In genomic region chr1:211352985-211353515, GRCh38 we compare ENCODE assay signal across 8 cellular contexts. TPM values are rescaled to one million over a fixed set of nuclear protein-coding genes. Genes with fewer than 3 reads are reported as not detected.
DNase-seq lines count a peak whose midpoint lies in the region; ATAC-seq and TF ChIP-seq lines count a peak whose summit lies in the region.

No MANE protein-coding gene starts in this region.

- H3K27ac Mint-ChIP-seq in progenitor cell of endocrine pancreas: no peak overlapping the region

- H2BK20ac ChIP-seq in IMR-90 (ENCODE audit: low read depth, low read length): no peak overlapping the region

- H3K27ac ChIP-seq in IMR-90 (ENCODE audit: insufficient read depth, low read length) (no peak overlapping the region), dorsolateral prefrontal cortex (no peak overlapping the region), suprapubic skin (no peak overlapping the region)

- peaks cover 13% of the 10 kb centered on the region for H3K9me3 Mint-ChIP-seq in progenitor cell of endocrine pancreas (ENCODE audit: low read depth)

- peak; percentile 19; the same call in 1 of the 2 replicates for TF ChIP-seq RAD21 in IMR-90 (IDR thresholded peaks at IDR 0.05; ENCODE audit: low read length)

- in situ Hi-C loops in IMR-90 (cut with MboI; ENCODE audit: low sequenced_read_pairs): no loop called here

- CTCF ChIA-PET in IMR-90 (lab: Yijun Ruan, JAX): no interaction called here

- TF ChIP-seq EP300 in suprapubic skin (IDR thresholded peaks at IDR 0.05): no peak

- no peak overlapping the region for H3K4me3 Mint-ChIP-seq in progenitor cell of endocrine pancreas (ENCODE audit: low read depth)

- H3K9me3 ChIP-seq in IMR-90 (ENCODE audit: control insufficient read depth, insufficient read depth, low read length) (no peaks in the 10 kb centered on the region), suprapubic skin (no peaks in the 10 kb centered on the region)

- no peak overlapping the region for H3K4me2 ChIP-seq in IMR-90 (ENCODE audit: low read depth, low read length)

- no peak overlapping the region for H3K56ac ChIP-seq in IMR-90 (ENCODE audit: extremely low read depth, insufficient read depth, low read length)

- no peak overlapping the region for H2BK120ac ChIP-seq in IMR-90 (ENCODE audit: low read depth, low read length)

- peaks cover 5% of the 10 kb centered on the region for H3K4me1 Mint-ChIP-seq in progenitor cell of endocrine pancreas (ENCODE audit: low read depth)

- no peaks in the 10 kb centered on the region for H3K27me3 ChIP-seq in IMR-90 (ENCODE audit: control insufficient read depth, insufficient read depth, low read length)
- no peaks in the 10 kb centered on the region for H3K27me3 ChIP-seq in dorsolateral prefrontal cortex
- no peaks in the 10 kb centered on the region for H3K27me3 ChIP-seq in suprapubic skin

- WGBS in IMR-90 (ENCODE audit: extremely low coverage in 2 of 2, insufficient read length in 1 of 2), 2 experiments: no CpG with 5 or more reads among the region's 8 CpGs
- 87% methylated on average over 8 of the region's 8 CpGs for WGBS in suprapubic skin

- intact Hi-C loops in IMR-90 (cut with micrococcal nuclease) (no loop called here), dorsolateral prefrontal cortex (cut with DNase I) (no loop called here), sciatic nerve (cut with DNase I) (no loop called here)

- H2BK15ac ChIP-seq in IMR-90 (ENCODE audit: low read depth, low read length): no peak overlapping the region

- peaks cover 3% of the 10 kb centered on the region; the same call in 1 of the 2 replicates for H4K20me1 ChIP-seq in IMR-90 (ENCODE audit: insufficient read depth, low read length)

- POLR2A ChIA-PET in IMR-90 (lab: Charles Lee; ENCODE audit: unreplicated experiment): no interaction called here

- no peak overlapping the region for H2AFZ ChIP-seq in IMR-90 (replicated peaks; ENCODE audit: low read length, poor library complexity)

- no TSS peak for BruUV-seq in IMR-90 (replicated peaks; lab: Mats Ljungman, UMichigan)

- 0 out of 2 replicates have a peak, but pooled peaks cover 11% of the 10 kb centered on the region for H3K9me1 ChIP-seq in IMR-90 (ENCODE audit: insufficient read depth, low read length)

- H3K14ac ChIP-seq in IMR-90 (replicated peaks; ENCODE audit: low read depth, low read length): no peak overlapping the region

- H3K4me1 ChIP-seq in IMR-90 (ENCODE audit: control insufficient read depth, insufficient read depth, low read length) (peaks cover 6% of the 10 kb centered on the region), suprapubic skin (peaks cover 3% of the 10 kb centered on the region)

- no peak overlapping the region for H3K4ac ChIP-seq in IMR-90 (ENCODE audit: low read depth, low read length)

- H3K27me3 Mint-ChIP-seq in progenitor cell of endocrine pancreas: no peaks in the 10 kb centered on the region

- H4K5ac ChIP-seq in IMR-90 (ENCODE audit: low read depth, low read length): no peak overlapping the region

- peak; percentile 44 for TF ChIP-seq CTCF in IMR-90 (conservative IDR thresholded peaks at IDR 0.05; ENCODE audit: low read depth, low read length)
- peak in 50 of 56 donors; percentile 22 to 62 (median 42) for TF ChIP-seq CTCF in dorsolateral prefrontal cortex (IDR thresholded peaks at IDR 0.05 in 54 of 56, conservative IDR thresholded peaks at IDR 0.05 in 2 of 56; ENCODE audit: low read depth in 1 of 56, partially characterized antibody in 56 of 56)
- peak; percentile 56 for TF ChIP-seq CTCF in progenitor cell of endocrine pancreas (IDR thresholded peaks at IDR 0.05; ENCODE audit: unreplicated experiment)
- peak in 1 of 2 donors; percentile 39 for TF ChIP-seq CTCF in suprapubic skin (IDR thresholded peaks at IDR 0.05)

- no peak overlapping the region for H2AK9ac ChIP-seq in IMR-90 (replicated peaks; ENCODE audit: low read depth, low read length, poor library complexity)

- H3K36me3 ChIP-seq in IMR-90 (ENCODE audit: control insufficient read depth, insufficient read depth, low read length): peaks cover 19% of the 10 kb centered on the region
- H3K36me3 ChIP-seq in suprapubic skin: peaks cover 8% of the 10 kb centered on the region

- H2AK5ac ChIP-seq in IMR-90 (ENCODE audit: low read depth, low read length): no peak overlapping the region

- no peak overlapping the region for H4K91ac ChIP-seq in IMR-90 (ENCODE audit: insufficient read depth, low read depth, low read length)

- TF ChIP-seq POLR2A in IMR-90 (IDR thresholded peaks at IDR 0.05; ENCODE audit: low read depth, low read length) (no peak), suprapubic skin (IDR thresholded peaks at IDR 0.05) (no peak)

- no peak overlapping the region for H4K8ac ChIP-seq in IMR-90 (ENCODE audit: low read depth in 2 of 2, low read length in 2 of 2)

- H3K18ac ChIP-seq in IMR-90 (ENCODE audit: low read depth, low read length): no peak overlapping the region

- no peak overlapping the region for H3K23ac ChIP-seq in IMR-90 (ENCODE audit: low read depth, low read length)

- peaks cover 37 to 41% of the 10 kb centered on the region in 2 experiments for H3K79me1 ChIP-seq in IMR-90 (ENCODE audit: low read depth in 1 of 2, low read length in 2 of 2)

- ATAC-seq in GM21447 (IDR thresholded peaks at IDR 0.05; ENCODE audit: unreplicated experiment) (peak; percentile 67), IMR-90 (ENCODE audit: low read depth) (no peak), sciatic nerve (no peak)
- peak; percentile 65 to 76 for ATAC-seq in activated CD4-positive, CD25-positive, alpha-beta regulatory T cell treated with anti-CD3 and anti-CD28 coated beads, Interleukin-2, amount 50 U/mL, for 24 hours

- peaks cover 5% of the 10 kb centered on the region for H3K36me3 Mint-ChIP-seq in progenitor cell of endocrine pancreas (ENCODE audit: insufficient read depth)

- no peak overlapping the region for H3K4me3 ChIP-seq in IMR-90 (ENCODE audit: insufficient read depth, low read depth, low read length)
- no peak overlapping the region for H3K4me3 ChIP-seq in dorsolateral prefrontal cortex
- H3K4me3 ChIP-seq in suprapubic skin: no peak overlapping the region

- dilution Hi-C loops in IMR-90 (cut with HindIII; ENCODE audit: low sequenced_read_pairs, unreplicated experiment): no loop called here

- no peak overlapping the region for H3K9ac ChIP-seq in IMR-90 (ENCODE audit: low read depth, low read length)

- H2BK5ac ChIP-seq in IMR-90 (ENCODE audit: low read depth, low read length, poor library complexity, severe bottlenecking): no peak overlapping the region

- DNase-seq in GDM1 (lab: John Stamatoyannopoulos, UW): peak; percentile 18
- no peak for DNase-seq in IMR-90
- DNase-seq in dorsolateral prefrontal cortex: no peak
- no peak for DNase-seq in progenitor cell of endocrine pancreas (ENCODE audit: low spot score, unreplicated experiment)
- DNase-seq in sciatic nerve (ENCODE audit: low spot score): no peak
- no peak for DNase-seq in suprapubic skin (ENCODE audit: low spot score in 2 of 2)

TF ChIP-seq in IMR-90, 13 proteins besides CTCF, POLR2A, EP300 and RAD21:
- TF ChIP-seq SMC3 (IDR thresholded peaks at IDR 0.05; ENCODE audit: low read depth, low read length) (0 out of 2 replicates have a peak, but pooled peaks have one; percentile 22), MXI1 (IDR thresholded peaks at IDR 0.05; ENCODE audit: borderline replicate concordance, low read depth, low read length) (no peak), USF2 (IDR thresholded peaks at IDR 0.05; ENCODE audit: low read depth, low read length) (no peak), CHD1 (IDR thresholded peaks at IDR 0.05; ENCODE audit: low read depth, low read length) (no peak)

RNA-seq across cellular contexts. Expression of gene TRAF5, which starts 26.4 kb away (rescaled TPM):
- total RNA-seq in IMR-90 (2012; rRNA removed) (10.0 and 13.1 TPM in 2 replicates), dorsolateral prefrontal cortex (10 to 100 TPM in 59 of 120 experiments, 1 to 10 TPM in 61; 4.0 to 22.1 (median 9.9) TPM), progenitor cell of endocrine pancreas (4.5 and 7.1 TPM in 2 replicates), sciatic nerve (22.0 TPM), suprapubic skin (10 to 100 TPM in 1 of 4 donors, 1 to 10 TPM in 3; 1.3 to 11.7 (median 4.3) TPM)
- 11.0 and 14.7 TPM in 2 replicates for polyA plus RNA-seq in IMR-90 (2012; rRNA removed)
- 2.9 and 4.3 TPM in 2 replicates for polyA plus RNA-seq in IMR-90 (2012; cell fraction: cytosol; rRNA removed)
- polyA plus RNA-seq in IMR-90 (2012; cell fraction: nucleus; rRNA removed; ENCODE audit: low replicate concordance): 21.7 and 89.3 TPM in 2 replicates

Comparison
In these comparisons a context has a peak if more than half of its experiments do, and no peak if none do; other contexts are left out.
1. ATAC-seq: peak in GM21447 (single experiment) and activated CD4-positive, CD25-positive, alpha-beta regulatory T cell treated with anti-CD3 and anti-CD28 coated beads, Interleukin-2, amount 50 U/mL, for 24 hours (2 of 2); none in IMR-90 (single experiment) and sciatic nerve (single experiment).